In the genomic region with DNA sequence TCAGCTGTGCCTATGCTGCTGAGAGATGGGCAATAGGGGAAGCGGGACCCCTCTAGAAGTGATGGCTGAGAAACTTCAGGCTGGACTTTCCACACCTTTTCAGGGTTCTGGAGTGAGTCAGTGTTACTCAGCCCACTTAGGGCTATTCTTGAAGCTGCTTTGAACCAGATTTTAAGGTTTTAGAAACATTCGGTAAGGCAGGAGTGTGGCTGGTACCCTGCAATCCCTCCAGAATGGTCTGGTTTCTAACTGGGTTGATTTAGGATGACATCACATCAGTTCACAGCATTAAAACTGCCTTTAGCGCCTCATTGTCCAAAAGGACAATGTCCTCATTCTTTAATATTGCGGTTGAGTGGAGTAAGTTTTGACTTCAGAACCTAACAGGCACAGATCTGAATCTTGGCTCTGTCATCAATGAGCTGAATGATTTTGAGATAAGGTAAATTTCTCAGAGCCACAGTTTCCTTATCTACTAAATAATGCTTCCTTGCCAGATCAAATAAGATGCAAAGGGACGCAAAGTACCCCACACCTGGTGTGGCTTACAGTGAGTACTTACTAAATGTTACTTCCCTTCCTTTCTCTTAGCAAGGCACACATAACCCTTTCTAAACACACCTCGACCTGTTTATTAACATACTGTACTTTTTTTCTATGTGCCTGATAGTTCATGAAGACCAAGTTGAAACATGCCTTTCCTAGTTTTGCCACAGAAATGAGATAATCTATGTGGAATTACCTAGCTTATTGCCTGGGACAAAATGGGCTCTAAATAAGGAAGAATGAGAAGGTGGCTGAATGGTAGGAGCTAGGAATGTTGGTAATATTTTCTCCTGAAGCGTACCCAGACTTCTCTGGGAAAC, we compare ENCODE assay signal across 1 cellular context.
A peak's percentile ranks its signal among the peaks of the same experiment; 100 is the strongest.
TF ChIP-seq lines count a peak whose summit lies in the region.

No MANE protein-coding gene starts in this region.

TF ChIP-seq in SK-N-SH, 30 proteins besides CTCF, POLR2A, EP300 and RAD21 (continued from another document):
- TF ChIP-seq, protein P1, sequence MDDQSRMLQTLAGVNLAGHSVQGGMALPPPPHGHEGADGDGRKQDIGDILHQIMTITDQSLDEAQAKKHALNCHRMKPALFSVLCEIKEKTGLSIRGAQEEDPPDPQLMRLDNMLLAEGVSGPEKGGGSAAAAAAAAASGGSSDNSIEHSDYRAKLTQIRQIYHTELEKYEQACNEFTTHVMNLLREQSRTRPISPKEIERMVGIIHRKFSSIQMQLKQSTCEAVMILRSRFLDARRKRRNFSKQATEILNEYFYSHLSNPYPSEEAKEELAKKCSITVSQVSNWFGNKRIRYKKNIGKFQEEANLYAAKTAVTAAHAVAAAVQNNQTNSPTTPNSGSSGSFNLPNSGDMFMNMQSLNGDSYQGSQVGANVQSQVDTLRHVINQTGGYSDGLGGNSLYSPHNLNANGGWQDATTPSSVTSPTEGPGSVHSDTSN (IDR thresholded peaks at IDR 0.05): peak; percentile 20; the same call in 1 of the 2 replicates
- TF ChIP-seq MXI1 (IDR thresholded peaks at IDR 0.05; ENCODE audit: low read depth, low read length) (no peak), GATA2 (CRISPR knock-in tag; IDR thresholded peaks at IDR 0.05) (0 out of 2 replicates have a peak, but pooled peaks have one; percentile 15)
